Comparison of ENCODE assay signal across 14 cellular contexts in the genomic region with DNA sequence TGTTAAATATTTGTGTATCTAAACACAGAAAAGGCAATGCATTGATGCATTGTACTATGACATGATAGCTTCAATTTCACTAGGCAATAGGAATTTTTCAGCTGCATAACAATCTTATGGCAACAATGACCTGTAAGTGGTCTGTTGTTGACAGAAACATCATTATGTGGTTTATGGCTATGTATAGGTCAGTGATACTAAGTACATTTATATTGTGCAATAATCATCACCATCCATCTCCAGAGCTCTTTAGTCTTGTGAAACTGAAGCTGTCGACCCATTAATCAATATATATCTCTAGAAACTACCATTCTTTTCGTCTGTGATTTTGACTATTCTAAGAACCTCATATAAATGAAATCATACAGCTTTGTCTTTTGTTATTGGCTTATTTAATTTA.
DNase-seq lines count a peak whose midpoint lies in the region; ATAC-seq and TF ChIP-seq lines count a peak whose summit lies in the region.
"Had no signal": no experiment of that assay in that cellular context is flagged by ENCODE, and none has a peak within 500 bp of the region (broad histone marks: within the 10 kb centered on the region; RNA-seq: fewer than 3 reads in every experiment).

No MANE protein-coding gene starts in this region.

- no peaks in the 10 kb centered on the region for H3K4me1 ChIP-seq in ovary (ENCODE audit: insufficient read depth)

- no peak for TF ChIP-seq CTCF in ovary (IDR thresholded peaks at IDR 0.05)

- peak; percentile 3 for DNase-seq in NCI-H510A treated with DMSO at 0.1 percent for 48 hours (lab: John Stamatoyannopoulos, UW)
- DNase-seq in NCI-H510A (lab: John Stamatoyannopoulos, UW), result no peak
- peak; percentile 23 to 42 for DNase-seq in NCI-H1930 (lab: John Stamatoyannopoulos, UW)
- DNase-seq in SW480 (ENCODE audit: low spot score), result peak; percentile 7
- peak; percentile 30 for DNase-seq in skeletal muscle cell (ENCODE audit: low read depth)
- DNase-seq in ovary, result no peak
- DNase-seq: C1 segment of cervical spinal cord; Calu3; CD4-positive, alpha-beta T cell; DMS 273 treated with DMSO at 0.1 percent for 48 hours; DMS79 treated with DMSO at 0.1 percent for 48 hours; EL; GM23248 had no signal

- no peaks in the 10 kb centered on the region for H3K27me3 ChIP-seq in ovary

- no peak for ATAC-seq in HG03159 (IDR thresholded peaks at IDR 0.05; ENCODE audit: unreplicated experiment)

- 31 to 54% (median 39%) methylated on average over 2 of the region's 2 CpGs for WGBS in ovary, 3 donors

- no peak for TF ChIP-seq POLR2A in ovary (IDR thresholded peaks at IDR 0.05)

- no peak overlapping the region for H3K27ac ChIP-seq in ovary
- H3K27ac ChIP-seq: GM23248 had no signal

- intact Hi-C loops in ovary (cut with DNase I), result no loop called here

- no peak overlapping the region for H3K4me3 ChIP-seq in skeletal muscle cell (ENCODE audit: low read depth, low read length)
- H3K4me3 ChIP-seq in ovary, result no peak overlapping the region
- H3K4me3 ChIP-seq: GM23248 had no signal

- H3K9me3 ChIP-seq in ovary, result no peaks in the 10 kb centered on the region

- H3K36me3 ChIP-seq in ovary, result no peaks in the 10 kb centered on the region

- no peak for TF ChIP-seq EP300 in ovary (IDR thresholded peaks at IDR 0.05)

Comparison
In these comparisons a context has a peak if more than half of its experiments do, and no peak if none do; other contexts are left out.
1. DNase-seq: peak in NCI-H510A treated with DMSO at 0.1 percent for 48 hours (single experiment), NCI-H1930 (2 of 2), SW480 (single experiment) and skeletal muscle cell (single experiment); none in NCI-H510A (single experiment) and ovary (0 of 5).